Comparison of ENCODE assay signal across 16 cellular contexts in genomic region chr14:21286516-21286915, GRCh38. TPM values are rescaled to one million over a fixed set of nuclear protein-coding genes. Genes with fewer than 3 reads are reported as not detected.
DNase-seq lines count a peak whose midpoint lies in the region; ATAC-seq, FAIRE-seq and TF ChIP-seq lines count a peak whose summit lies in the region.
"Not testable (repeated sequence)": the region's sequence is repeated elsewhere in the genome, so short reads cannot be mapped to it uniquely, and the experiment has no call there.
"Had no signal": no experiment of that assay in that cellular context is flagged by ENCODE, and none has a peak within 500 bp of the region (broad histone marks: within the 10 kb centered on the region; RNA-seq: fewer than 3 reads in every experiment).

No MANE protein-coding gene starts in this region.

- DNase-seq in K562 (ENCODE audit: extremely low read depth in 1 of 4, low spot score in 3 of 4); central memory CD8-positive, alpha-beta T cell (ENCODE audit: low spot score in 2 of 2); HepG2 (ENCODE audit: low spot score); stimulated activated effector memory CD8-positive, alpha-beta T cell treated with anti-CD3 and anti-CD28 coated beads, Interleukin-12 subunit alpha, Interleukin-12 subunit beta, amount 100 ng/mL, for 72 hours (ENCODE audit: low spot score in 2 of 2): not testable (repeated sequence)
- DNase-seq in Right ventricle myocardium superior = peak; percentile 6

- POLR2A ChIA-PET in K562 (lab: Yijun Ruan, JAX); HepG2 (lab: Yijun Ruan, JAX): not testable (repeated sequence)

- in situ Hi-C loops in K562 (cut with MboI); HepG2 (cut with HindIII; ENCODE audit: extremely low pct_ligation_motif_present, low pct_unique_long_range_greater_than_20kb): not testable (repeated sequence)

- not testable (repeated sequence) for H2AFZ ChIP-seq in K562 (ENCODE audit: low read depth, low read length); HepG2 (ENCODE audit: low read length)

- not testable (repeated sequence) for H3K4me1 ChIP-seq in K562 (replicated peaks in 1 of 2; ENCODE audit: control insufficient read depth in 2 of 2, insufficient read depth in 2 of 2, low read length in 2 of 2); HepG2 (ENCODE audit: insufficient read depth, low read length)

- not testable (repeated sequence) for FAIRE-seq in K562 (lab: Jason Lieb, UNC); HepG2 (lab: Jason Lieb, UNC)

- not testable (repeated sequence) for H3K36me3 ChIP-seq in K562 (ENCODE audit: control insufficient read depth, insufficient read depth, low read length); HepG2 (replicated peaks in 1 of 2; ENCODE audit: control insufficient read depth in 1 of 2, insufficient read depth in 2 of 2, low read length in 2 of 2)

- 40% methylated on average over 1 of the region's 2 CpGs for WGBS in K562 (ENCODE audit: insufficient coverage, low coverage, missing lambda C conversion rate)
- WGBS in HepG2 (ENCODE audit: low lambda C conversion rate) = 69% methylated on average over 2 of the region's 2 CpGs

- not testable (repeated sequence) for TF ChIP-seq POLR2A in K562 (conservative IDR thresholded peaks at IDR 0.05); HepG2 (IDR thresholded peaks at IDR 0.05; ENCODE audit: insufficient read depth in 1 of 2, low read depth in 2 of 2, low read length in 2 of 2)

- H3K4me1 Mint-ChIP-seq in central memory CD8-positive, alpha-beta T cell; stimulated activated effector memory CD8-positive, alpha-beta T cell treated with anti-CD3 and anti-CD28 coated beads, Interleukin-12 subunit alpha, Interleukin-12 subunit beta, amount 100 ng/mL, for 72 hours: not testable (repeated sequence)

- peak overlapping the region; percentile 34 for H3K27ac Mint-ChIP-seq in central memory CD8-positive, alpha-beta T cell (ENCODE audit: low read depth)
- H3K27ac Mint-ChIP-seq in stimulated activated effector memory CD8-positive, alpha-beta T cell treated with anti-CD3 and anti-CD28 coated beads, Interleukin-12 subunit alpha, Interleukin-12 subunit beta, amount 100 ng/mL, for 72 hours = peak overlapping the region; percentile 63

- not testable (repeated sequence) for H3K36me3 Mint-ChIP-seq in central memory CD8-positive, alpha-beta T cell (ENCODE audit: insufficient read depth); stimulated activated effector memory CD8-positive, alpha-beta T cell treated with anti-CD3 and anti-CD28 coated beads, Interleukin-12 subunit alpha, Interleukin-12 subunit beta, amount 100 ng/mL, for 72 hours

- H3K4me3 ChIP-seq in K562; HepG2 (replicated peaks in 1 of 3; ENCODE audit: insufficient read depth in 1 of 3, low read depth in 2 of 3, low read length in 3 of 3): not testable (repeated sequence)

- H3K4me2 ChIP-seq in K562 (ENCODE audit: insufficient read depth, low read length); HepG2 (ENCODE audit: low read depth, low read length): not testable (repeated sequence)

- not testable (repeated sequence) for H3K27ac ChIP-seq in K562 (ENCODE audit: extremely low read depth, low read depth, low read length); HepG2 (ENCODE audit: extremely low read length, insufficient read depth, low read length)

- not testable (repeated sequence) for H3K9ac ChIP-seq in K562 (ENCODE audit: insufficient read depth in 1 of 2, low read depth in 2 of 2, low read length in 2 of 2); HepG2 (ENCODE audit: insufficient read depth, low read depth, low read length)

- H3K27me3 Mint-ChIP-seq in central memory CD8-positive, alpha-beta T cell = peaks cover 18% of the 10 kb centered on the region

- not testable (repeated sequence) for H3K9me3 ChIP-seq in K562 (replicated peaks; ENCODE audit: control insufficient read depth, insufficient read depth, low read depth, low read length); HepG2 (ENCODE audit: low read length)

- H3K4me3 Mint-ChIP-seq in central memory CD8-positive, alpha-beta T cell; stimulated activated effector memory CD8-positive, alpha-beta T cell treated with anti-CD3 and anti-CD28 coated beads, Interleukin-12 subunit alpha, Interleukin-12 subunit beta, amount 100 ng/mL, for 72 hours: not testable (repeated sequence)

- not testable (repeated sequence) for TF ChIP-seq RAD21 in K562 (CRISPR knock-in tag; conservative IDR thresholded peaks at IDR 0.05 in 1 of 2, IDR thresholded peaks at IDR 0.05 in 1 of 2); HepG2 (CRISPR knock-in tag; IDR thresholded peaks at IDR 0.05)

- not testable (repeated sequence) for H3K9me3 Mint-ChIP-seq in central memory CD8-positive, alpha-beta T cell; stimulated activated effector memory CD8-positive, alpha-beta T cell treated with anti-CD3 and anti-CD28 coated beads, Interleukin-12 subunit alpha, Interleukin-12 subunit beta, amount 100 ng/mL, for 72 hours

- H3K79me2 ChIP-seq in K562 (ENCODE audit: control insufficient read depth, insufficient read depth, low read length); HepG2 (ENCODE audit: insufficient read depth, low read length): not testable (repeated sequence)

- not testable (repeated sequence) for H3K9me1 ChIP-seq in K562 (ENCODE audit: control insufficient read depth, insufficient read depth, low read length)

- TF ChIP-seq CTCF in K562 (IDR thresholded peaks at IDR 0.05 in 2 of 3, conservative IDR thresholded peaks at IDR 0.05 in 1 of 3; ENCODE audit: insufficient read depth in 2 of 3, low read depth in 1 of 3, low read length in 3 of 3); HepG2 (CRISPR knock-in tag; IDR thresholded peaks at IDR 0.05): not testable (repeated sequence)

- not testable (repeated sequence) for BruUV-seq in K562 (replicated peaks; lab: Mats Ljungman, UMichigan); HepG2 (replicated peaks; lab: Mats Ljungman, UMichigan)

- not testable (repeated sequence) for H4K20me1 ChIP-seq in K562 (replicated peaks; ENCODE audit: control insufficient read depth, insufficient read depth, low read length); HepG2 (ENCODE audit: insufficient read depth, low read length)

- not testable (repeated sequence) for H3K27me3 ChIP-seq in K562 (ENCODE audit: control insufficient read depth in 2 of 2, insufficient read depth in 2 of 2, low read length in 2 of 2); HepG2 (ENCODE audit: control insufficient read depth in 1 of 2, insufficient read depth in 2 of 2, low read length in 2 of 2)

- ATAC-seq in K562; central memory CD8-positive, alpha-beta T cell (replicated peaks; ENCODE audit: extremely low read depth, poor library complexity, severe bottlenecking); Right ventricle myocardium superior (ENCODE audit: poor library complexity); HepG2; stimulated activated effector memory CD8-positive, alpha-beta T cell treated with anti-CD3 and anti-CD28 coated beads, Interleukin-12 subunit alpha, Interleukin-12 subunit beta, amount 100 ng/mL, for 72 hours: not testable (repeated sequence)

- not testable (repeated sequence) for TF ChIP-seq EP300 in K562 (IDR thresholded peaks at IDR 0.05; ENCODE audit: low read length); HepG2 (IDR thresholded peaks at IDR 0.05; ENCODE audit: low read depth in 2 of 2, low read length in 2 of 2); HepG2 (CRISPR knock-in tag; IDR thresholded peaks at IDR 0.05; ENCODE audit: borderline replicate concordance)

- intact Hi-C loops in K562 (cut with micrococcal nuclease); Right ventricle myocardium superior (cut with DNase I); HepG2 (cut with micrococcal nuclease; ENCODE audit: unreplicated experiment): not testable (repeated sequence)

- CTCF ChIA-PET in K562 (lab: Yijun Ruan, JAX; ENCODE audit: low intra/inter-chr PET ratio); HepG2 (lab: Yijun Ruan, JAX; ENCODE audit: low intra/inter-chr PET ratio, low total read pairs): not testable (repeated sequence)

RNA-seq across cellular contexts. Expression of gene RPGRIP1, which starts 6.6 kb away (rescaled TPM):
- total RNA-seq in K562 (2011; cell fraction: chromatin; rRNA removed; ENCODE audit: low replicate concordance) = 1.3 and 1.5 TPM in 2 replicates
- 0.33 and 0.92 TPM in 2 replicates for total RNA-seq in K562 (2011; cell fraction: nucleolus; rRNA removed)
- total RNA-seq in K562 (2011; cell fraction: nucleoplasm; rRNA removed) = 1.1 TPM in 2 replicates
- total RNA-seq in K562 (2014; rRNA removed) (0.53 and 0.95 TPM in 2 replicates), K562 (2014; rRNA removed; fragmentation: Illumina TruSeq; extraction: Trizol) (0.61 and 0.76 TPM in 2 replicates), K562 (2015; rRNA removed; fragmentation: Illumina TruSeq; extraction: Trizol) (0.41 and 0.72 TPM in 2 replicates), K562 (2021) (0.31 and 0.47 TPM in 2 replicates), Right ventricle myocardium superior (0.27 TPM), HepG2 (2016; rRNA removed; fragmentation: Illumina TruSeq; extraction: Trizol) (0.10 and 0.13 TPM in 2 replicates)
- polyA plus RNA-seq in K562 (2011; rRNA removed) (0.56 and 0.80 TPM in 2 replicates), K562 (2014; fragmentation: Illumina TruSeq; extraction: Trizol) (0.33 and 0.86 TPM in 2 replicates), K562 (2014; fragmentation: Nextera tagmentation; extraction: Ambion mirVana) (under 1 TPM in 1 of 2 experiments, not detected in 1; 0.49 TPM), K562 (2014; rRNA removed) (0.31 and 0.57 TPM in 2 replicates), HepG2 (2011; rRNA removed) (0.47 and 1.1 TPM in 2 replicates)
- 0.09 and 0.38 TPM in 2 replicates for polyA plus RNA-seq in K562 (2011; cell fraction: cytosol; rRNA removed)
- polyA plus RNA-seq in K562 (2011; cell fraction: nucleus; rRNA removed) = 1.2 and 1.5 TPM in 2 replicates
- 0.39 and 0.62 TPM in 2 replicates for polyA plus RNA-seq in K562 (2012)
- 0.39 and 1.1 TPM in 2 replicates for polyA minus RNA-seq in K562 (2011; rRNA and poly(A)+ RNA removed)
- polyA minus RNA-seq in K562 (2011; cell fraction: cytosol; rRNA and poly(A)+ RNA removed) = not detected in 2 replicates
- polyA minus RNA-seq in K562 (2011; cell fraction: nucleus; rRNA and poly(A)+ RNA removed) = 0.22 and 0.27 TPM in 2 replicates
- 0.09 TPM in 1 of 2 replicates, not detected in the other for total RNA-seq in HepG2 (2016; cell fraction: cytosol; rRNA removed; fragmentation: Illumina TruSeq; extraction: Trizol; ENCODE audit: low read depth)
- 0.48 and 0.67 TPM in 2 replicates for total RNA-seq in HepG2 (2016; cell fraction: insoluble cytoplasmic fraction; rRNA removed; fragmentation: Illumina TruSeq; extraction: Trizol)
- 0.15 and 0.17 TPM in 2 replicates for total RNA-seq in HepG2 (2016; cell fraction: membrane; rRNA removed; fragmentation: Illumina TruSeq; extraction: Trizol)
- total RNA-seq in HepG2 (2016; cell fraction: nucleus; rRNA removed; fragmentation: Illumina TruSeq; extraction: Trizol) = 0.22 and 0.50 TPM in 2 replicates
- 0.14 and 0.17 TPM in 2 replicates for polyA plus RNA-seq in HepG2 (2011; cell fraction: cytosol; rRNA removed)
- polyA plus RNA-seq in HepG2 (2011; cell fraction: nucleus; rRNA removed) = 0.58 and 1.4 TPM in 2 replicates
- 0.57 and 0.58 TPM in 2 replicates for polyA plus RNA-seq in HepG2 (2012)
- not detected in 2 replicates for polyA plus RNA-seq in HepG2 (2016; cell fraction: cytosol; fragmentation: Illumina TruSeq; extraction: Trizol; ENCODE audit: low read depth)
- 0.07 and 0.12 TPM in 2 replicates for polyA plus RNA-seq in HepG2 (2016; cell fraction: insoluble cytoplasmic fraction; fragmentation: Illumina TruSeq; extraction: Trizol; ENCODE audit: low read depth)
- 0.08 TPM in 1 of 2 replicates, not detected in the other for polyA plus RNA-seq in HepG2 (2016; cell fraction: membrane; fragmentation: Illumina TruSeq; extraction: Trizol; ENCODE audit: low read depth)
- 0.47 and 1.6 TPM in 2 replicates for polyA plus RNA-seq in HepG2 (2016; cell fraction: nucleus; fragmentation: Illumina TruSeq; extraction: Trizol; ENCODE audit: insufficient read depth, low read depth)
- 0.26 TPM in 1 of 2 replicates, not detected in the other for polyA minus RNA-seq in HepG2 (2011; rRNA and poly(A)+ RNA removed; ENCODE audit: low replicate concordance)
- 0.53 TPM in 1 of 2 replicates, not detected in the other for polyA minus RNA-seq in HepG2 (2011; cell fraction: cytosol; rRNA and poly(A)+ RNA removed)
- 0.64 and 4.0 TPM in 2 replicates for polyA minus RNA-seq in HepG2 (2011; cell fraction: nucleus; rRNA and poly(A)+ RNA removed)
- total RNA-seq: A172; Caco-2; Calu3; CD4-positive, alpha-beta T cell; CD4-positive, CD25-positive, alpha-beta regulatory T cell; CD8-positive, alpha-beta memory T cell; CD8-positive, alpha-beta T cell; Daoy had no signal
- polyA plus RNA-seq: AG04450; BJ; CD4-positive, alpha-beta memory T cell; CD8-positive, alpha-beta memory T cell had no signal

RNA-seq across cellular contexts. Expression of gene HNRNPC, which starts 17.3 kb away (rescaled TPM):
- total RNA-seq in K562 (2011; cell fraction: chromatin; rRNA removed; ENCODE audit: low replicate concordance) = 279 and 404 TPM in 2 replicates
- 241 and 299 TPM in 2 replicates for total RNA-seq in K562 (2011; cell fraction: nucleolus; rRNA removed)
- 371 and 436 TPM in 2 replicates for total RNA-seq in K562 (2011; cell fraction: nucleoplasm; rRNA removed)
- total RNA-seq in K562 (2014; rRNA removed) (957 and 1,143 TPM in 2 replicates), K562 (2014; rRNA removed; fragmentation: Illumina TruSeq; extraction: Trizol) (1,233 and 1,451 TPM in 2 replicates), K562 (2015; rRNA removed; fragmentation: Illumina TruSeq; extraction: Trizol) (1,173 and 1,191 TPM in 2 replicates), K562 (2021) (795 and 814 TPM in 2 replicates), Right ventricle myocardium superior (238 TPM), HepG2 (2016; rRNA removed; fragmentation: Illumina TruSeq; extraction: Trizol) (1,099 and 1,563 TPM in 2 replicates)
- polyA plus RNA-seq in K562 (2011; rRNA removed) (1,168 and 1,525 TPM in 2 replicates), K562 (2014; fragmentation: Illumina TruSeq; extraction: Trizol) (1,403 and 1,557 TPM in 2 replicates), K562 (2014; fragmentation: Nextera tagmentation; extraction: Ambion mirVana) (1,000 to 10,000 TPM in 1 of 2 experiments, 100 to 1,000 TPM in 1; 679 to 1,238 TPM), K562 (2014; rRNA removed) (1,109 and 1,156 TPM in 2 replicates), HepG2 (2011; rRNA removed) (577 and 628 TPM in 2 replicates)
- polyA plus RNA-seq in K562 (2011; cell fraction: cytosol; rRNA removed) = 443 and 790 TPM in 2 replicates
- 357 and 429 TPM in 2 replicates for polyA plus RNA-seq in K562 (2011; cell fraction: nucleus; rRNA removed)
- 753 and 1,086 TPM in 2 replicates for polyA plus RNA-seq in K562 (2012)
- 947 and 1,115 TPM in 2 replicates for polyA minus RNA-seq in K562 (2011; rRNA and poly(A)+ RNA removed)
- polyA minus RNA-seq in K562 (2011; cell fraction: cytosol; rRNA and poly(A)+ RNA removed) = 289 and 374 TPM in 2 replicates
- 200 and 293 TPM in 2 replicates for polyA minus RNA-seq in K562 (2011; cell fraction: nucleus; rRNA and poly(A)+ RNA removed)
- total RNA-seq in HepG2 (2016; cell fraction: cytosol; rRNA removed; fragmentation: Illumina TruSeq; extraction: Trizol; ENCODE audit: low read depth) = 272 and 305 TPM in 2 replicates
- total RNA-seq in HepG2 (2016; cell fraction: insoluble cytoplasmic fraction; rRNA removed; fragmentation: Illumina TruSeq; extraction: Trizol) = 1,110 and 1,631 TPM in 2 replicates
- 374 and 422 TPM in 2 replicates for total RNA-seq in HepG2 (2016; cell fraction: membrane; rRNA removed; fragmentation: Illumina TruSeq; extraction: Trizol)
- 741 and 752 TPM in 2 replicates for total RNA-seq in HepG2 (2016; cell fraction: nucleus; rRNA removed; fragmentation: Illumina TruSeq; extraction: Trizol)
- polyA plus RNA-seq in HepG2 (2011; cell fraction: cytosol; rRNA removed) = 344 and 442 TPM in 2 replicates
- 155 and 197 TPM in 2 replicates for polyA plus RNA-seq in HepG2 (2011; cell fraction: nucleus; rRNA removed)
- 523 and 611 TPM in 2 replicates for polyA plus RNA-seq in HepG2 (2012)
- 145 and 154 TPM in 2 replicates for polyA plus RNA-seq in HepG2 (2016; cell fraction: cytosol; fragmentation: Illumina TruSeq; extraction: Trizol; ENCODE audit: low read depth)
- 1,519 and 1,675 TPM in 2 replicates for polyA plus RNA-seq in HepG2 (2016; cell fraction: insoluble cytoplasmic fraction; fragmentation: Illumina TruSeq; extraction: Trizol; ENCODE audit: low read depth)
- polyA plus RNA-seq in HepG2 (2016; cell fraction: membrane; fragmentation: Illumina TruSeq; extraction: Trizol; ENCODE audit: low read depth) = 281 and 312 TPM in 2 replicates
- 695 and 708 TPM in 2 replicates for polyA plus RNA-seq in HepG2 (2016; cell fraction: nucleus; fragmentation: Illumina TruSeq; extraction: Trizol; ENCODE audit: insufficient read depth, low read depth)
- 720 and 1,084 TPM in 2 replicates for polyA minus RNA-seq in HepG2 (2011; rRNA and poly(A)+ RNA removed; ENCODE audit: low replicate concordance)
- 262 and 282 TPM in 2 replicates for polyA minus RNA-seq in HepG2 (2011; cell fraction: cytosol; rRNA and poly(A)+ RNA removed)
- 891 and 939 TPM in 2 replicates for polyA minus RNA-seq in HepG2 (2011; cell fraction: nucleus; rRNA and poly(A)+ RNA removed)
